1 cellular context compared by ENCODE assay signal in the genomic region with DNA sequence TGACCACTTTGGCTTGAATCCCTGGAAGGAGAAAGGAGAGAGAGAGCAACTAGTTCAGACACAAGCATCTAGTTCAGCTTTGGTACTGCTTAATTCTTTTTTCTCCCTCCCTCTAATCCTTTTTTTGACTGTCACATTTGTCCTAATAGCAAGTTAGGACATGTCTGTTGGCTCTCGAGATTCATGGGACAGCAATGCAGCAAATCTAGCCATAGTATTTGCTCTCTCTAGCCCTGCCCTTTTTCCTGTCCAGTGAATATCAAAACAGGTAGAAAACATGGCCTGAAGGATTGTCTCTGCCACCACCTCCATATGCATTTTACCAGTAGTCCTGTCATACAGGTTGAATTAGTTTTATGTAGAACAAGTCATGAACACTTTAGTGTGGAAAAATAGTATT.
TF ChIP-seq lines count a peak whose summit lies in the region.

No MANE protein-coding gene starts in this region.

TF ChIP-seq in H1, 55 proteins besides CTCF, POLR2A, EP300 and RAD21:
- no peak for TF ChIP-seq SP1 (IDR thresholded peaks at IDR 0.05; ENCODE audit: low read depth, low read length)
- TF ChIP-seq EZH2 (IDR thresholded peaks at IDR 0.05; ENCODE audit: low read depth, low read length, severe bottlenecking) = no peak
- no peak for TF ChIP-seq EGR1 (IDR thresholded peaks at IDR 0.05; ENCODE audit: borderline replicate concordance, low read depth, low read length)
- TF ChIP-seq SIN3A (conservative IDR thresholded peaks at IDR 0.05 in 1 of 2, IDR thresholded peaks at IDR 0.05 in 1 of 2; ENCODE audit: low read depth in 1 of 2, low read length in 2 of 2) = no peak
- TF ChIP-seq CBX8 (IDR thresholded peaks at IDR 0.05; ENCODE audit: borderline replicate concordance, low read depth, low read length) = no peak
- TF ChIP-seq, protein P1, sequence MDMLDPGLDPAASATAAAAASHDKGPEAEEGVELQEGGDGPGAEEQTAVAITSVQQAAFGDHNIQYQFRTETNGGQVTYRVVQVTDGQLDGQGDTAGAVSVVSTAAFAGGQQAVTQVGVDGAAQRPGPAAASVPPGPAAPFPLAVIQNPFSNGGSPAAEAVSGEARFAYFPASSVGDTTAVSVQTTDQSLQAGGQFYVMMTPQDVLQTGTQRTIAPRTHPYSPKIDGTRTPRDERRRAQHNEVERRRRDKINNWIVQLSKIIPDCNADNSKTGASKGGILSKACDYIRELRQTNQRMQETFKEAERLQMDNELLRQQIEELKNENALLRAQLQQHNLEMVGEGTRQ (IDR thresholded peaks at IDR 0.05; ENCODE audit: low read length) = no peak
- no peak for TF ChIP-seq SP2 (IDR thresholded peaks at IDR 0.05; ENCODE audit: low read length)
- no peak for TF ChIP-seq PHF8 (conservative IDR thresholded peaks at IDR 0.05; ENCODE audit: low read depth, low read length)
- TF ChIP-seq KDM4A (IDR thresholded peaks at IDR 0.05; ENCODE audit: low read depth, low read length, severe bottlenecking) = no peak
- TF ChIP-seq BACH1 (IDR thresholded peaks at IDR 0.05; ENCODE audit: low read length) = no peak
- TF ChIP-seq SRF (IDR thresholded peaks at IDR 0.05; ENCODE audit: low read depth, low read length) = no peak
TF ChIP-seq in H1: peak in this region for 0.
